11 cellular contexts compared by ENCODE assay signal in the genomic region with DNA sequence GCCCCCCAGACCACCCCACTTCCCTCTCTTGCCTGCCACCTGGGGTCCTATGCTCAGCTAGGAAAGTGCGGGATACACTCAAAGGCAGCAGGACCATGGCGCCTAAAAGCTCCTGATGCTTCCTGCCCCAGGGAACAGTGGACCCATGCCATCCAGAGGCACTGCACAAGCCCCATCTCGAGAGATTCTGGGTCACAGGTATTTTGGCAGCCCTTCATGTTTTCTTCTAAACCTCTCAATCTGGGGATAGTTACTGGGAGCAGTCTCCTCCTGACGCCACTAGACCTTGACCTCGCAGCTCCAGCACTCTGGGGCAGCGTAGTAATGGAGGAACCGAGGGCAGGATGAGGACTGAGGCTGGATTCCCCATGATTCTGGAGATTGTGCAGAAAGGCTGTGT.
DNase-seq lines count a peak whose midpoint lies in the region; ATAC-seq, FAIRE-seq and TF ChIP-seq lines count a peak whose summit lies in the region.
"Had no signal": no experiment of that assay in that cellular context is flagged by ENCODE, and none has a peak within 500 bp of the region (broad histone marks: within the 10 kb centered on the region; RNA-seq: fewer than 3 reads in every experiment).

No MANE protein-coding gene starts in this region.

- H3K27ac ChIP-seq in ACC112 (ENCODE audit: low read depth, low read length) (peak overlapping the region; percentile 88; the same call in 1 of the 2 replicates), IMR-90 (ENCODE audit: insufficient read depth, low read length) (peak overlapping the region; percentile 18), H1 (ENCODE audit: low read depth, low read length) (no peak overlapping the region), rectal smooth muscle tissue (ENCODE audit: low read depth, low read length) (peak overlapping the region; percentile 41)
- H3K27ac ChIP-seq: lower lobe of right lung had no signal

- peak overlapping the region; percentile 9 for H2BK5ac ChIP-seq in IMR-90 (ENCODE audit: low read depth, low read length, poor library complexity, severe bottlenecking)
- no peak overlapping the region for H2BK5ac ChIP-seq in H1 (ENCODE audit: low read depth, low read length)

- H4K91ac ChIP-seq in IMR-90 (ENCODE audit: insufficient read depth, low read depth, low read length) (peak overlapping the region; percentile 33), H1 (replicated peaks; ENCODE audit: insufficient read length, low read length) (no peak overlapping the region)

- H4K8ac ChIP-seq in IMR-90 (ENCODE audit: low read depth in 2 of 2, low read length in 2 of 2) (peak overlapping the region; percentile 12 to 33; a peak in 2 of 4 replicates), H1 (ENCODE audit: extremely low read depth, insufficient read depth, low read length) (no peak overlapping the region)

- no peak for TF ChIP-seq CTCF in IMR-90 (conservative IDR thresholded peaks at IDR 0.05; ENCODE audit: low read depth, low read length)
- no peak for TF ChIP-seq CTCF in H1 (IDR thresholded peaks at IDR 0.05; ENCODE audit: control extremely low read depth in 1 of 3, insufficient read depth in 1 of 3, low read depth in 1 of 3, low read length in 3 of 3)

- H3K27me3 ChIP-seq in ACC112 (ENCODE audit: insufficient read depth, low read length) (no peaks in the 10 kb centered on the region), IMR-90 (ENCODE audit: control insufficient read depth, insufficient read depth, low read length) (no peaks in the 10 kb centered on the region), H1 (replicated peaks in 1 of 4; ENCODE audit: control insufficient read depth in 3 of 4, extremely low read depth in 1 of 4, insufficient read depth in 3 of 4, low read length in 3 of 4) (no peaks in the 10 kb centered on the region), rectal smooth muscle tissue (ENCODE audit: control insufficient read depth, insufficient read depth, low read length) (no peaks in the 10 kb centered on the region)

- peak overlapping the region; percentile 38 for H2BK20ac ChIP-seq in IMR-90 (ENCODE audit: low read depth, low read length)
- H2BK20ac ChIP-seq in H1 (ENCODE audit: low read length): no peak overlapping the region

- H3K18ac ChIP-seq in IMR-90 (ENCODE audit: low read depth, low read length): no peak overlapping the region
- no peak overlapping the region for H3K18ac ChIP-seq in H1 (ENCODE audit: extremely low read depth, low read length)

- no peak overlapping the region for H4K5ac ChIP-seq in IMR-90 (ENCODE audit: low read depth, low read length)
- no peak overlapping the region for H4K5ac ChIP-seq in H1 (ENCODE audit: insufficient read length, low read depth, low read length)

- no CpG with 5 or more reads among the region's 7 CpGs for WGBS in IMR-90 (ENCODE audit: extremely low coverage in 2 of 2, insufficient read length in 1 of 2), 2 experiments
- 93% methylated on average over 7 of the region's 7 CpGs; no CpG with 5 or more reads in 1 of the 2 experiments for WGBS in H1 (ENCODE audit: extremely low coverage in 1 of 2, insufficient coverage in 1 of 2, insufficient read length in 1 of 2, insufficient replicate concordance in 2 of 2, low coverage in 1 of 2, low lambda C conversion rate in 2 of 2, missing lambda C conversion rate in 1 of 2), 2 experiments

- no peak for TF ChIP-seq POLR2A in IMR-90 (IDR thresholded peaks at IDR 0.05; ENCODE audit: low read depth, low read length)
- TF ChIP-seq POLR2A in H1 (IDR thresholded peaks at IDR 0.05; ENCODE audit: control extremely low read depth in 1 of 2, low read depth in 2 of 2, low read length in 2 of 2): no peak

- H4K20me1 ChIP-seq in IMR-90 (ENCODE audit: insufficient read depth, low read length) (peaks cover 98% of the 10 kb centered on the region), H1 (replicated peaks in 1 of 2; ENCODE audit: control insufficient read depth in 1 of 2, insufficient read depth in 2 of 2, low read length in 2 of 2) (peaks cover 0 to 5% of the 10 kb centered on the region in 2 experiments)

- H3K23me2 ChIP-seq in H1 (ENCODE audit: low read depth, low read length): peaks cover 6% of the 10 kb centered on the region; the same call in 1 of the 2 replicates

- no peak for TF ChIP-seq RAD21 in IMR-90 (IDR thresholded peaks at IDR 0.05; ENCODE audit: low read length)
- no peak for TF ChIP-seq RAD21 in H1 (IDR thresholded peaks at IDR 0.05 in 1 of 2, conservative IDR thresholded peaks at IDR 0.05 in 1 of 2; ENCODE audit: low read depth in 2 of 2, low read length in 2 of 2)

- H3K9ac ChIP-seq in IMR-90 (ENCODE audit: low read depth, low read length): no peak overlapping the region
- H3K9ac ChIP-seq in H1 (replicated peaks in 1 of 4; ENCODE audit: extremely low read depth in 1 of 4, low read depth in 3 of 4, low read length in 3 of 4): no peak overlapping the region
- H3K9ac ChIP-seq in rectal smooth muscle tissue (ENCODE audit: low read length): no peak overlapping the region

- peaks cover 55% of the 10 kb centered on the region for H3K9me1 ChIP-seq in IMR-90 (ENCODE audit: insufficient read depth, low read length)

- H2BK120ac ChIP-seq in IMR-90 (ENCODE audit: low read depth, low read length) (peak overlapping the region; percentile 24), H1 (replicated peaks; ENCODE audit: low read depth, low read length) (no peak overlapping the region)

- peak overlapping the region; percentile 70 for H2AK5ac ChIP-seq in IMR-90 (ENCODE audit: low read depth, low read length)
- H2AK5ac ChIP-seq in H1 (ENCODE audit: low read depth, low read length): no peak overlapping the region

- TF ChIP-seq EP300 in H1 (IDR thresholded peaks at IDR 0.05; ENCODE audit: borderline replicate concordance in 1 of 2, low read depth in 2 of 2, low read length in 2 of 2): no peak

- FAIRE-seq in H1 (lab: Jason Lieb, UNC): no peak

- POLR2A ChIA-PET in IMR-90 (lab: Charles Lee; ENCODE audit: unreplicated experiment) (no interaction called here), H1 (lab: Charles Lee; ENCODE audit: partially characterized antibody) (no interaction called here)

- H3K23ac ChIP-seq in IMR-90 (ENCODE audit: low read depth, low read length) (no peak overlapping the region), H1 (ENCODE audit: insufficient read length) (no peak overlapping the region)

- no peaks in the 10 kb centered on the region for H3K36me3 ChIP-seq in ACC112 (ENCODE audit: insufficient read depth, low read length)
- peaks cover 3% of the 10 kb centered on the region; the same call in 1 of the 2 replicates for H3K36me3 ChIP-seq in IMR-90 (ENCODE audit: control insufficient read depth, insufficient read depth, low read length)
- H3K36me3 ChIP-seq in H1 (ENCODE audit: control insufficient read depth in 2 of 4, insufficient read depth in 4 of 4, low read length in 3 of 4): no peaks in the 10 kb centered on the region
- H3K36me3 ChIP-seq in rectal smooth muscle tissue (ENCODE audit: control insufficient read depth, insufficient read depth, low read length): no peaks in the 10 kb centered on the region
- H3K36me3 ChIP-seq: lower lobe of right lung had no signal

- H3K4me3 ChIP-seq in ACC112 (ENCODE audit: low read depth, low read length): no peak overlapping the region
- H3K4me3 ChIP-seq in IMR-90 (ENCODE audit: insufficient read depth, low read depth, low read length): no peak overlapping the region
- H3K4me3 ChIP-seq in H1 (ENCODE audit: extremely low read depth in 1 of 4, insufficient read depth in 2 of 4, low read depth in 3 of 4, low read length in 4 of 4): no peak overlapping the region
- H3K4me3 ChIP-seq in rectal smooth muscle tissue (ENCODE audit: low read length): no peak overlapping the region
- H3K4me3 ChIP-seq: lower lobe of right lung had no signal

- DNase-seq in IMR-90: no peak
- DNase-seq in H1 (ENCODE audit: low read depth in 1 of 2, low spot score in 2 of 2): no peak
- no peak for DNase-seq in stimulated activated CD4-positive, alpha-beta T cell treated with anti-CD3 and anti-CD28 coated beads, Interleukin-2, amount 100 ng/mL, for 48 hours
- DNase-seq in A172 (ENCODE audit: low spot score): no peak
- DNase-seq: lower lobe of right lung, NCI-H1436 treated with DMSO at 0.1 percent for 48 hours, NCI-H446 treated with DMSO at 0.1 percent for 48 hours had no signal

- no peaks in the 10 kb centered on the region for H3K79me2 ChIP-seq in ACC112 (ENCODE audit: control insufficient read depth, insufficient read depth, low read length, unreplicated experiment)
- no peaks in the 10 kb centered on the region for H3K79me2 ChIP-seq in H1 (ENCODE audit: control insufficient read depth in 1 of 2, insufficient read depth in 2 of 2, low read length in 2 of 2)

- in situ Hi-C loops in IMR-90 (cut with MboI; ENCODE audit: low sequenced_read_pairs): no loop called here

- H2BK15ac ChIP-seq in IMR-90 (ENCODE audit: low read depth, low read length): peak overlapping the region; percentile 20; the same call in 2 of the 3 replicates
- 0 out of 2 replicates have a peak overlapping the region, but pooled peaks have one; percentile 14 for H2BK15ac ChIP-seq in H1 (ENCODE audit: low read length)

- no peaks in the 10 kb centered on the region for H3K9me3 ChIP-seq in IMR-90 (ENCODE audit: control insufficient read depth, insufficient read depth, low read length)
- no peaks in the 10 kb centered on the region for H3K9me3 ChIP-seq in H1 (ENCODE audit: insufficient read depth in 2 of 2, low read depth in 1 of 2, low read length in 1 of 2)
- H3K9me3 ChIP-seq: lower lobe of right lung had no signal

- H3K4ac ChIP-seq in IMR-90 (ENCODE audit: low read depth, low read length): peak overlapping the region; percentile 49
- no peak overlapping the region for H3K4ac ChIP-seq in H1 (replicated peaks; ENCODE audit: insufficient read length, low read depth, low read length)

- peaks cover 34% of the 10 kb centered on the region for H3K4me1 ChIP-seq in ACC112 (ENCODE audit: control insufficient read depth, insufficient read depth, low read length, unreplicated experiment)
- H3K4me1 ChIP-seq in IMR-90 (ENCODE audit: control insufficient read depth, insufficient read depth, low read length): peaks cover 52% of the 10 kb centered on the region
- peaks cover 12 to 33% (median 23%) of the 10 kb centered on the region in 4 experiments for H3K4me1 ChIP-seq in H1 (replicated peaks in 1 of 4; ENCODE audit: control insufficient read depth in 3 of 4, insufficient read depth in 4 of 4, low read length in 3 of 4)
- peaks cover 24% of the 10 kb centered on the region for H3K4me1 ChIP-seq in rectal smooth muscle tissue (ENCODE audit: control insufficient read depth, insufficient read depth, low read length)

- H3K79me1 ChIP-seq in IMR-90 (ENCODE audit: low read depth in 1 of 2, low read length in 2 of 2) (peaks cover 43 to 95% of the 10 kb centered on the region in 2 experiments), H1 (ENCODE audit: low read depth, low read length) (no peaks in the 10 kb centered on the region)

- intact Hi-C loops in IMR-90 (cut with micrococcal nuclease): no loop called here

- H3K56ac ChIP-seq in IMR-90 (ENCODE audit: extremely low read depth, insufficient read depth, low read length) (no peak overlapping the region), H1 (replicated peaks; ENCODE audit: insufficient read length, low read depth, low read length) (no peak overlapping the region)

- dilution Hi-C loops in IMR-90 (cut with HindIII; ENCODE audit: low sequenced_read_pairs, unreplicated experiment): no loop called here

- CTCF ChIA-PET in IMR-90 (lab: Yijun Ruan, JAX) (interaction anchor here (0.6 kb wide), 1 partner anchor 17 kb away, joined by 3 read pairs; no protein-coding TSS in a partner anchor), H1 (lab: Charles Lee; ENCODE audit: partially characterized antibody) (interaction anchor here (1.0 to 1.3 kb wide), 3 partner anchors 38 to 103 kb away, joined by 3 read pairs; no protein-coding TSS in a partner anchor)

- H2BK12ac ChIP-seq in H1 (ENCODE audit: low read depth, low read length): peak overlapping the region; percentile 64; the same call in 1 of the 2 replicates

- no TSS peak for BruUV-seq in IMR-90 (replicated peaks; lab: Mats Ljungman, UMichigan)

- ATAC-seq in IMR-90 (ENCODE audit: low read depth) (no peak), HG02870 (IDR thresholded peaks at IDR 0.05; ENCODE audit: unreplicated experiment) (no peak), GM21447 (IDR thresholded peaks at IDR 0.05; ENCODE audit: unreplicated experiment) (no peak)

- H2AK9ac ChIP-seq in IMR-90 (replicated peaks; ENCODE audit: low read depth, low read length, poor library complexity): peak overlapping the region; percentile 30

- H3K4me2 ChIP-seq in IMR-90 (ENCODE audit: low read depth, low read length): no peak overlapping the region
- no peak overlapping the region for H3K4me2 ChIP-seq in H1 (ENCODE audit: insufficient read depth in 1 of 2, low read depth in 2 of 2, low read length in 2 of 2)

- no peak overlapping the region for H2AFZ ChIP-seq in ACC112 (ENCODE audit: low read length, unreplicated experiment)
- no peak overlapping the region for H2AFZ ChIP-seq in IMR-90 (replicated peaks; ENCODE audit: low read length, poor library complexity)
- no peak overlapping the region for H2AFZ ChIP-seq in H1 (ENCODE audit: low read length)

- H3K14ac ChIP-seq in IMR-90 (replicated peaks; ENCODE audit: low read depth, low read length) (0 out of 2 replicates have a peak overlapping the region, but pooled peaks have one; percentile 13), H1 (ENCODE audit: insufficient read length) (no peak overlapping the region)
